ENCODE assay signal across 25 cellular contexts in genomic region chr14:76413962-76414665, GRCh38. TPM values are rescaled to one million over a fixed set of nuclear protein-coding genes. Genes with fewer than 3 reads are reported as not detected.
DNase-seq lines count a peak whose midpoint lies in the region; ATAC-seq and TF ChIP-seq lines count a peak whose summit lies in the region.
"Had no signal": no experiment of that assay in that cellular context is flagged by ENCODE, and none has a peak within 500 bp of the region (broad histone marks: within the 10 kb centered on the region; RNA-seq: fewer than 3 reads in every experiment).

No MANE protein-coding gene starts in this region.

- H3F3A ChIP-seq in SK-N-SH (replicated peaks; ENCODE audit: insufficient read depth), result no peaks in the 10 kb centered on the region

- TF ChIP-seq EP300 in SK-N-SH (IDR thresholded peaks at IDR 0.05; ENCODE audit: borderline replicate concordance in 1 of 2, low read depth in 1 of 2, low read length in 1 of 2), result no peak

- no peak for TF ChIP-seq RAD21 in SK-N-SH (IDR thresholded peaks at IDR 0.05; ENCODE audit: low read length)

- 24% methylated on average over 28 of the region's 36 CpGs for WGBS in SK-N-SH (ENCODE audit: low lambda C conversion rate)

- H3K9me3 ChIP-seq in SK-N-SH (no peaks in the 10 kb centered on the region), iPS-18c (ENCODE audit: control insufficient read depth, insufficient read depth, low read length) (no peaks in the 10 kb centered on the region)
- H3K9me3 ChIP-seq: BLaER1 treated with 17β-estradiol and CSF1 and Interleukin-3, amounts not matched to agents 10 nM and 100 nM; psoas muscle had no signal

- no peak for ATAC-seq in SK-N-SH treated with all-trans-retinoic acid at 6 μM for 48 hours
- ATAC-seq in WTC11, result peak; percentile 76
- ATAC-seq in GM19328 (IDR thresholded peaks at IDR 0.05; ENCODE audit: unreplicated experiment), result no peak
- no peak for ATAC-seq in HG02885 (IDR thresholded peaks at IDR 0.05; ENCODE audit: poor library complexity, unreplicated experiment)
- ATAC-seq: esophagus mucosa, psoas muscle, T-cell had no signal

- no peak overlapping the region for H2AFZ ChIP-seq in SK-N-SH (ENCODE audit: low read depth)
- H2AFZ ChIP-seq: GM23248 had no signal

- no peak overlapping the region for H3K4me3 ChIP-seq in SK-N-SH (ENCODE audit: low read depth in 2 of 2, low read length in 1 of 2)
- peak overlapping the region; percentile 21 for H3K4me3 ChIP-seq in iPS-18c (ENCODE audit: insufficient read depth, low read depth, low read length)
- H3K4me3 ChIP-seq: BLaER1 treated with 17β-estradiol and CSF1 and Interleukin-3, amounts not matched to agents 10 nM and 100 nM; dorsolateral prefrontal cortex; GM23248; psoas muscle; skin epidermis had no signal

- no peak overlapping the region for H3K4me2 ChIP-seq in SK-N-SH
- H3K4me2 ChIP-seq: BLaER1 treated with 17β-estradiol and CSF1 and Interleukin-3, amounts not matched to agents 10 nM and 100 nM had no signal

- H4K20me1 ChIP-seq in SK-N-SH (ENCODE audit: insufficient read depth), result no peaks in the 10 kb centered on the region
- H4K20me1 ChIP-seq: BLaER1 treated with 17β-estradiol and CSF1 and Interleukin-3, amounts not matched to agents 10 nM and 100 nM had no signal

- no peak overlapping the region for H3K27ac ChIP-seq in SK-N-SH (ENCODE audit: low read depth in 2 of 2, low read length in 1 of 2)
- H3K27ac ChIP-seq: BLaER1 treated with 17β-estradiol and CSF1 and Interleukin-3, amounts not matched to agents 10 nM and 100 nM; dorsolateral prefrontal cortex; GM23248; psoas muscle; skin epidermis had no signal

- H3K36me3 Mint-ChIP-seq in WTC11 (no peaks in the 10 kb centered on the region), immature natural killer cell (no peaks in the 10 kb centered on the region)
- H3K36me3 Mint-ChIP-seq: T-cell had no signal

- DNase-seq in SK-N-SH (peak; percentile 45), WTC11 (ENCODE audit: low spot score) (peak; percentile 27), retina (peak; percentile 54), immature natural killer cell (no peak)
- DNase-seq: activated CD4-positive, alpha-beta T cell treated with anti-CD3 and anti-CD28 coated beads, Interleukin-2, amount 10 ng/mL, durations not matched to agents 7 days and 5 days; activated CD8-positive, alpha-beta memory T cell treated with anti-CD3 and anti-CD28 coated beads, Interleukin-2, amount 50 U/mL, for 4 hours; activated effector memory CD4-positive, alpha-beta T cell treated with anti-CD3 and anti-CD28 coated beads, Interleukin-2, amount 50 U/mL, for 16 hours; dorsolateral prefrontal cortex; GM23248; islet precursor cell; NCI-H1694; NCI-H524; psoas muscle; T-cell had no signal

- CTCF ChIA-PET in SK-N-SH (lab: Yijun Ruan, JAX) (interaction anchor here (0.7 to 1.4 kb wide), 4 partner anchors 8 to 234 kb away, joined by 3 to 4 read pairs (median 4); no protein-coding TSS in a partner anchor), WTC11 (lab: Charles Lee) (interaction anchor here (0.6 to 0.7 kb wide), 3 partner anchors 163 to 995 kb away, joined by 3 to 4 read pairs (median 3); no protein-coding TSS in a partner anchor)

- H3K4me1 Mint-ChIP-seq in WTC11 (peaks cover 32% of the 10 kb centered on the region), immature natural killer cell (peaks cover 4 to 7% of the 10 kb centered on the region in 2 donors)

- H3K27me3 ChIP-seq in SK-N-SH (ENCODE audit: insufficient read depth), result peaks cover 6% of the 10 kb centered on the region; the same call in 1 of the 2 replicates
- H3K27me3 ChIP-seq: BLaER1 treated with 17β-estradiol and CSF1 and Interleukin-3, amounts not matched to agents 10 nM and 100 nM had no signal

- H3K36me3 ChIP-seq in SK-N-SH (replicated peaks in 1 of 2; ENCODE audit: control insufficient read depth in 1 of 2, insufficient read depth in 2 of 2, low read length in 1 of 2), result no peaks in the 10 kb centered on the region
- H3K36me3 ChIP-seq: BLaER1 treated with 17β-estradiol and CSF1 and Interleukin-3, amounts not matched to agents 10 nM and 100 nM had no signal

- H3K9me3 Mint-ChIP-seq in WTC11, result no peaks in the 10 kb centered on the region
- H3K9me3 Mint-ChIP-seq in immature natural killer cell, result no peaks in the 10 kb centered on the region
- H3K9me3 Mint-ChIP-seq: activated CD4-positive, alpha-beta T cell treated with anti-CD3 and anti-CD28 coated beads, Interleukin-2, amount 10 ng/mL, durations not matched to agents 7 days and 5 days; stimulated activated naive CD8-positive, alpha-beta T cell treated with anti-CD3 and anti-CD28 coated beads, Interleukin-15, Interleukin-2, amounts not matched to agents 100 ng/mL and 50 ng/mL, for 24 hours; T-cell had no signal

- POLR2A ChIA-PET in SK-N-SH (lab: Yijun Ruan, JAX) (no interaction called here), WTC11 (lab: Charles Lee) (no interaction called here)

- H3K4me1 ChIP-seq in SK-N-SH (ENCODE audit: control insufficient read depth in 1 of 2, insufficient read depth in 2 of 2, low read depth in 1 of 2, low read length in 1 of 2), result no peaks in the 10 kb centered on the region; a peak in 1 of 4 replicates
- H3K4me1 ChIP-seq: BLaER1 treated with 17β-estradiol and CSF1 and Interleukin-3, amounts not matched to agents 10 nM and 100 nM; psoas muscle had no signal

- H3K27ac Mint-ChIP-seq in WTC11, result no peak overlapping the region
- H3K27ac Mint-ChIP-seq in immature natural killer cell, result no peak overlapping the region
- H3K27ac Mint-ChIP-seq: activated CD4-positive, alpha-beta T cell treated with anti-CD3 and anti-CD28 coated beads, Interleukin-2, amount 10 ng/mL, durations not matched to agents 7 days and 5 days; stimulated activated naive CD8-positive, alpha-beta T cell treated with anti-CD3 and anti-CD28 coated beads, Interleukin-15, Interleukin-2, amounts not matched to agents 100 ng/mL and 50 ng/mL, for 24 hours; T-cell had no signal

- H3K4me3 Mint-ChIP-seq in WTC11 (peak overlapping the region; percentile 85), immature natural killer cell (peak overlapping the region in 2 of 5 donors; percentile 19 to 67)
- H3K4me3 Mint-ChIP-seq: activated CD4-positive, alpha-beta T cell treated with anti-CD3 and anti-CD28 coated beads, Interleukin-2, amount 10 ng/mL, durations not matched to agents 7 days and 5 days; stimulated activated naive CD8-positive, alpha-beta T cell treated with anti-CD3 and anti-CD28 coated beads, Interleukin-15, Interleukin-2, amounts not matched to agents 100 ng/mL and 50 ng/mL, for 24 hours had no signal

- no peaks in the 10 kb centered on the region for H3K27me3 Mint-ChIP-seq in WTC11 (ENCODE audit: low read depth)
- H3K27me3 Mint-ChIP-seq in immature natural killer cell (ENCODE audit: low read depth in 3 of 3), result peaks cover 9 to 26% (median 10%) of the 10 kb centered on the region in 3 donors

- no peaks in the 10 kb centered on the region for H3K9me2 ChIP-seq in SK-N-SH

- no peak overlapping the region for H3K9ac ChIP-seq in SK-N-SH
- H3K9ac ChIP-seq: BLaER1 treated with 17β-estradiol and CSF1 and Interleukin-3, amounts not matched to agents 10 nM and 100 nM; GM23248 had no signal

- no peaks in the 10 kb centered on the region for H3K79me2 ChIP-seq in SK-N-SH (ENCODE audit: insufficient read depth)

- TF ChIP-seq CTCF in SK-N-SH (IDR thresholded peaks at IDR 0.05) (no peak), WTC11 (IDR thresholded peaks at IDR 0.05) (no peak)

TF ChIP-seq in SK-N-SH, 30 proteins besides CTCF, POLR2A, EP300 and RAD21 (continues in another document):
- TF ChIP-seq MEF2A (IDR thresholded peaks at IDR 0.05; ENCODE audit: borderline replicate concordance, low read depth), result no peak
- no peak for TF ChIP-seq CHD2 (IDR thresholded peaks at IDR 0.05; ENCODE audit: low read length, partially characterized antibody)
- TF ChIP-seq MAX (IDR thresholded peaks at IDR 0.05; ENCODE audit: low read depth), result no peak

TF ChIP-seq in SK-N-SH treated with all-trans-retinoic acid at 6 μM for 48 hours, 23 proteins besides CTCF, POLR2A, EP300 and RAD21 (continues in another document):
- TF ChIP-seq ZFP3 (CRISPR knock-in tag; IDR thresholded peaks at IDR 0.05) (no peak), SNAI2 (CRISPR knock-in tag; IDR thresholded peaks at IDR 0.05) (no peak), ZC3H10 (CRISPR knock-in tag; IDR thresholded peaks at IDR 0.05) (no peak), CSDC2 (CRISPR knock-in tag; IDR thresholded peaks at IDR 0.05) (no peak), ESRRG (CRISPR knock-in tag; IDR thresholded peaks at IDR 0.05) (no peak)

TF ChIP-seq in WTC11, 78 proteins besides CTCF, POLR2A, EP300 and RAD21:
- TF ChIP-seq, protein P1, sequence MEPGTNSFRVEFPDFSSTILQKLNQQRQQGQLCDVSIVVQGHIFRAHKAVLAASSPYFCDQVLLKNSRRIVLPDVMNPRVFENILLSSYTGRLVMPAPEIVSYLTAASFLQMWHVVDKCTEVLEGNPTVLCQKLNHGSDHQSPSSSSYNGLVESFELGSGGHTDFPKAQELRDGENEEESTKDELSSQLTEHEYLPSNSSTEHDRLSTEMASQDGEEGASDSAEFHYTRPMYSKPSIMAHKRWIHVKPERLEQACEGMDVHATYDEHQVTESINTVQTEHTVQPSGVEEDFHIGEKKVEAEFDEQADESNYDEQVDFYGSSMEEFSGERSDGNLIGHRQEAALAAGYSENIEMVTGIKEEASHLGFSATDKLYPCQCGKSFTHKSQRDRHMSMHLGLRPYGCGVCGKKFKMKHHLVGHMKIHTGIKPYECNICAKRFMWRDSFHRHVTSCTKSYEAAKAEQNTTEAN (CRISPR knock-in tag; IDR thresholded peaks at IDR 0.05), result no peak
- TF ChIP-seq HMGA2 (CRISPR knock-in tag; IDR thresholded peaks at IDR 0.05) (no peak), E2F1 (CRISPR knock-in tag; IDR thresholded peaks at IDR 0.05) (no peak)

RNA-seq across cellular contexts. Expression of gene ESRRB, which starts 38.2 kb away (rescaled TPM):
- polyA plus RNA-seq in SK-N-SH (2012; rRNA removed), result 0.05 and 0.06 TPM in 2 replicates
- polyA plus RNA-seq in SK-N-SH (2012; cell fraction: cytosol; rRNA removed), result 0.04 TPM in 1 of 2 replicates, not detected in the other
- 0.11 and 0.14 TPM in 2 replicates for polyA plus RNA-seq in SK-N-SH (2012; cell fraction: nucleus; rRNA removed)
- total RNA-seq in WTC11 (2021), result 1.4 to 1.8 TPM (median 1.6 TPM) in 3 replicates
- not detected for polyA plus RNA-seq in immature natural killer cell
- total RNA-seq: GM23248, lung microvascular endothelial cell, M059J, urinary bladder had no signal
- polyA plus RNA-seq: GM23248 had no signal

Comparison
In these comparisons a context has a peak if more than half of its experiments do, and no peak if none do; other contexts are left out.
1. DNase-seq: peak in SK-N-SH (single experiment), WTC11 (single experiment) and retina (single experiment); none in immature natural killer cell (0 of 3).